In genomic region chr5:130323804-130324454, GRCh38 we compare ENCODE assay signal across 9 cellular contexts.
A peak's percentile ranks its signal among the peaks of the same experiment; 100 is the strongest.
DNase-seq lines count a peak whose midpoint lies in the region; ATAC-seq, FAIRE-seq and TF ChIP-seq lines count a peak whose summit lies in the region.
"Had no signal": no experiment of that assay in that cellular context is flagged by ENCODE, and none has a peak within 500 bp of the region (broad histone marks: within the 10 kb centered on the region; RNA-seq: fewer than 3 reads in every experiment).

No MANE protein-coding gene starts in this region.

- no peaks in the 10 kb centered on the region for H3K36me3 Mint-ChIP-seq in astrocyte (ENCODE audit: low read depth, unreplicated experiment)

- H3K4ac ChIP-seq in mesendoderm (ENCODE audit: low read depth, low read length), result no peak overlapping the region

- no peak overlapping the region for H2BK5ac ChIP-seq in mesendoderm (ENCODE audit: low read length)

- no peak overlapping the region for H2AK5ac ChIP-seq in mesendoderm (ENCODE audit: low read length)

- H3K36me3 ChIP-seq in astrocyte (ENCODE audit: insufficient read depth, low read length) (no peaks in the 10 kb centered on the region), mesendoderm (ENCODE audit: control insufficient read depth, insufficient read depth, low read length) (no peaks in the 10 kb centered on the region), heart right ventricle (no peaks in the 10 kb centered on the region)

- peaks cover 7% of the 10 kb centered on the region for H3K4me1 Mint-ChIP-seq in astrocyte (ENCODE audit: low read depth, unreplicated experiment)

- no peak overlapping the region for H2BK120ac ChIP-seq in mesendoderm (ENCODE audit: low read depth, low read length)

- no CpG with 5 or more reads among the region's 3 CpGs for WGBS in mesendoderm (ENCODE audit: extremely low coverage, insufficient coverage, low lambda C conversion rate)
- WGBS in heart right ventricle, 2 donors, result 84 to 86% methylated on average over 3 of the region's 3 CpGs

- H3K27ac ChIP-seq in astrocyte (ENCODE audit: low read depth, low read length) (no peak overlapping the region), mesendoderm (ENCODE audit: low read depth, low read length) (no peak overlapping the region), heart right ventricle (peak overlapping the region in 1 of 10 donors; percentile 21)
- H3K27ac ChIP-seq: C4-2B had no signal

- H3K9me3 ChIP-seq in astrocyte (ENCODE audit: insufficient read depth, low read depth, low read length), result no peaks in the 10 kb centered on the region
- H3K9me3 ChIP-seq in heart right ventricle, result peaks cover 0 to 18% (median 0%) of the 10 kb centered on the region in 11 donors

- H3K79me1 ChIP-seq in mesendoderm (ENCODE audit: low read length), result no peaks in the 10 kb centered on the region

- no peak overlapping the region for H2BK15ac ChIP-seq in mesendoderm (replicated peaks; ENCODE audit: low read depth)

- no peak overlapping the region for H3K23ac ChIP-seq in mesendoderm (ENCODE audit: low read length)

- H3K4me2 ChIP-seq in astrocyte (ENCODE audit: low read length) (no peak overlapping the region), mesendoderm (ENCODE audit: low read length) (no peak overlapping the region)

- H3K4me1 ChIP-seq in astrocyte (ENCODE audit: insufficient read depth, low read length) (no peaks in the 10 kb centered on the region), mesendoderm (ENCODE audit: control insufficient read depth, low read depth, low read length) (no peaks in the 10 kb centered on the region), heart right ventricle (no peaks in the 10 kb centered on the region)

- H4K8ac ChIP-seq in mesendoderm (ENCODE audit: low read depth, low read length), result no peak overlapping the region

- no peaks in the 10 kb centered on the region for H3K79me2 ChIP-seq in astrocyte (ENCODE audit: insufficient read depth, low read length)
- no peaks in the 10 kb centered on the region for H3K79me2 ChIP-seq in mesendoderm (ENCODE audit: control insufficient read depth, insufficient read depth, low read length)

- H4K5ac ChIP-seq in mesendoderm (ENCODE audit: low read length), result no peak overlapping the region

- no peak for FAIRE-seq in astrocyte (lab: Jason Lieb, UNC)

- H3K27ac Mint-ChIP-seq in astrocyte (ENCODE audit: unreplicated experiment), result no peak overlapping the region

- intact Hi-C loops in heart right ventricle (cut with DNase I), result no loop called here

- H3K27me3 Mint-ChIP-seq in astrocyte (ENCODE audit: low read depth, unreplicated experiment), result no peaks in the 10 kb centered on the region

- peaks cover 17% of the 10 kb centered on the region for H3K9me3 Mint-ChIP-seq in astrocyte (ENCODE audit: unreplicated experiment)

- H4K20me1 ChIP-seq in astrocyte (ENCODE audit: insufficient read depth, low read length), result no peaks in the 10 kb centered on the region

- H3K56ac ChIP-seq in mesendoderm (ENCODE audit: low read length), result no peak overlapping the region

- TF ChIP-seq CTCF in astrocyte (IDR thresholded peaks at IDR 0.05; ENCODE audit: insufficient read depth, low read depth, low read length) (no peak), heart right ventricle (IDR thresholded peaks at IDR 0.05) (no peak)

- H3K27me3 ChIP-seq in astrocyte (ENCODE audit: insufficient read depth, low read length) (no peaks in the 10 kb centered on the region), mesendoderm (ENCODE audit: insufficient read depth, low read length, poor library complexity) (no peaks in the 10 kb centered on the region), heart right ventricle (no peaks in the 10 kb centered on the region)

- ATAC-seq in GM21447 (IDR thresholded peaks at IDR 0.05; ENCODE audit: unreplicated experiment), result peak; percentile 100
- ATAC-seq in HG03442 (IDR thresholded peaks at IDR 0.05; ENCODE audit: unreplicated experiment), result peak; percentile 100
- no peak for ATAC-seq in heart right ventricle

- no peak overlapping the region for H3K9ac ChIP-seq in astrocyte (ENCODE audit: low read length)
- no peak overlapping the region for H3K9ac ChIP-seq in mesendoderm (ENCODE audit: low read length)

- H3K18ac ChIP-seq in mesendoderm (ENCODE audit: low read length), result no peak overlapping the region

- no peak overlapping the region for H3K4me3 Mint-ChIP-seq in astrocyte (ENCODE audit: unreplicated experiment)

- no peak overlapping the region for H3K4me3 ChIP-seq in astrocyte (ENCODE audit: insufficient read depth, low read depth, low read length)
- H3K4me3 ChIP-seq in mesendoderm (ENCODE audit: low read length), result no peak overlapping the region
- H3K4me3 ChIP-seq in heart right ventricle, result no peak overlapping the region

- H2AFZ ChIP-seq in astrocyte (ENCODE audit: low read depth, low read length), result no peak overlapping the region

- peak; percentile 66 for DNase-seq in GF-D8 (lab: John Stamatoyannopoulos, UW)
- DNase-seq in astrocyte (ENCODE audit: low read depth), result peak; percentile 75
- no peak for DNase-seq in AG20443 (ENCODE audit: low spot score)
- no peak for DNase-seq in COLO668 (lab: John Stamatoyannopoulos, UW; ENCODE audit: unreplicated experiment)
- DNase-seq in mesendoderm, result no peak
- no peak for DNase-seq in heart right ventricle

Comparison
In these comparisons a context has a peak if more than half of its experiments do, and no peak if none do; other contexts are left out.
1. DNase-seq: peak in GF-D8 (single experiment) and astrocyte (single experiment); none in AG20443 (single experiment), COLO668 (single experiment), mesendoderm (single experiment) and heart right ventricle (0 of 2).
2. ATAC-seq: peak in GM21447 (single experiment) and HG03442 (single experiment); none in heart right ventricle (0 of 8).